In genomic region chr3:14216257-14217048, GRCh38 we compare ENCODE assay signal across 8 cellular contexts.
DNase-seq lines count a peak whose midpoint lies in the region; ATAC-seq and TF ChIP-seq lines count a peak whose summit lies in the region.

No MANE protein-coding gene starts in this region.

- H3K36me3 ChIP-seq in NT2/D1 (ENCODE audit: insufficient read depth, insufficient read length, low read length), result no peaks in the 10 kb centered on the region

- H3K9ac ChIP-seq in NT2/D1 (ENCODE audit: insufficient read length, low read depth), result no peak overlapping the region

- DNase-seq in NT2/D1 (ENCODE audit: low read depth, low spot score) (peak; percentile 42), astrocyte of the hippocampus (ENCODE audit: low read depth, low spot score) (peak; percentile 82), islet precursor cell (peak; percentile 75), HK-2 (ENCODE audit: unreplicated experiment) (no peak), NCI-H2081 treated with DMSO at 0.1 percent for 48 hours (lab: John Stamatoyannopoulos, UW) (no peak)
- DNase-seq in stimulated activated CD4-positive, alpha-beta T cell treated with anti-CD3 and anti-CD28 coated beads, Interleukin-1b, Interleukin-23, amount 100 ng/mL, for 48 hours, result peak; percentile 46

- peaks cover 29% of the 10 kb centered on the region for H3K9me3 ChIP-seq in NT2/D1 (ENCODE audit: insufficient read depth, low read length)

- no peak overlapping the region for H3K4me3 ChIP-seq in NT2/D1 (ENCODE audit: insufficient read length, low read depth)

- TF ChIP-seq POLR2A in GM10847 (IDR thresholded peaks at IDR 0.05; ENCODE audit: extremely low read depth, insufficient read length), result peak; percentile 33

- H3K27me3 ChIP-seq in NT2/D1 (ENCODE audit: insufficient read depth, insufficient read length), result no peaks in the 10 kb centered on the region

- ATAC-seq in GM19395 (IDR thresholded peaks at IDR 0.05; ENCODE audit: unreplicated experiment), result no peak

- no peaks in the 10 kb centered on the region for H3K4me1 ChIP-seq in NT2/D1 (ENCODE audit: insufficient read depth, insufficient read length)

Comparison
In these comparisons a context has a peak if more than half of its experiments do, and no peak if none do; other contexts are left out.
1. DNase-seq: peak in NT2/D1 (single experiment), astrocyte of the hippocampus (single experiment), islet precursor cell (single experiment) and stimulated activated CD4-positive, alpha-beta T cell treated with anti-CD3 and anti-CD28 coated beads, Interleukin-1b, Interleukin-23, amount 100 ng/mL, for 48 hours (single experiment); none in HK-2 (single experiment) and NCI-H2081 treated with DMSO at 0.1 percent for 48 hours (single experiment).